In genomic region chr1:38029725-38030511, GRCh38 we compare ENCODE assay signal across 8 cellular contexts.
DNase-seq lines count a peak whose midpoint lies in the region; ATAC-seq and TF ChIP-seq lines count a peak whose summit lies in the region.

No MANE protein-coding gene starts in this region.

- TF ChIP-seq POLR2A in GM15510 (IDR thresholded peaks at IDR 0.05; ENCODE audit: borderline replicate concordance, extremely low read depth, insufficient read length) = peak; percentile 29

- H3K9me3 Mint-ChIP-seq in activated naive CD8-positive, alpha-beta T cell treated with anti-CD3 and anti-CD28 coated beads, Interleukin-2, amount 50 U/mL, for 24 hours = no peaks in the 10 kb centered on the region

- H3K4me3 Mint-ChIP-seq in activated naive CD8-positive, alpha-beta T cell treated with anti-CD3 and anti-CD28 coated beads, Interleukin-2, amount 50 U/mL, for 24 hours = peak overlapping the region; percentile 49

- H3K27ac Mint-ChIP-seq in activated naive CD8-positive, alpha-beta T cell treated with anti-CD3 and anti-CD28 coated beads, Interleukin-2, amount 50 U/mL, for 24 hours = peak overlapping the region; percentile 88

- DNase-seq in RPMI8226 (peak; percentile 86), left kidney (ENCODE audit: low read depth, low spot score) (peak; percentile 83), SIG-M5 treated with dmso at 0.1 percent for 504 hours (lab: John Stamatoyannopoulos, UW; ENCODE audit: unreplicated experiment) (no peak), NCI-H748 (lab: John Stamatoyannopoulos, UW; ENCODE audit: unreplicated experiment) (no peak)
- DNase-seq in activated naive CD8-positive, alpha-beta T cell treated with anti-CD3 and anti-CD28 coated beads, Interleukin-2, amount 50 U/mL, for 24 hours = peak; percentile 81
- DNase-seq in stimulated activated CD8-positive, alpha-beta memory T cell treated with anti-CD3 and anti-CD28 coated beads, Interleukin-7, amount 100 ng/mL, for 24 hours (ENCODE audit: low read depth) = peak; percentile 57

- ATAC-seq in HG02678 (IDR thresholded peaks at IDR 0.05; ENCODE audit: unreplicated experiment) = peak; percentile 52
- ATAC-seq in activated naive CD8-positive, alpha-beta T cell treated with anti-CD3 and anti-CD28 coated beads, Interleukin-2, amount 50 U/mL, for 24 hours = peak; percentile 57

- H3K4me1 Mint-ChIP-seq in activated naive CD8-positive, alpha-beta T cell treated with anti-CD3 and anti-CD28 coated beads, Interleukin-2, amount 50 U/mL, for 24 hours = peaks cover 63% of the 10 kb centered on the region

- H3K27me3 Mint-ChIP-seq in activated naive CD8-positive, alpha-beta T cell treated with anti-CD3 and anti-CD28 coated beads, Interleukin-2, amount 50 U/mL, for 24 hours = peaks cover 1% of the 10 kb centered on the region

- H3K36me3 Mint-ChIP-seq in activated naive CD8-positive, alpha-beta T cell treated with anti-CD3 and anti-CD28 coated beads, Interleukin-2, amount 50 U/mL, for 24 hours (ENCODE audit: low read depth) = peaks cover 5% of the 10 kb centered on the region

Comparison
In these comparisons a context has a peak if more than half of its experiments do, and no peak if none do; other contexts are left out.
1. DNase-seq: peak in RPMI8226 (single experiment), activated naive CD8-positive, alpha-beta T cell treated with anti-CD3 and anti-CD28 coated beads, Interleukin-2, amount 50 U/mL, for 24 hours (single experiment), left kidney (single experiment) and stimulated activated CD8-positive, alpha-beta memory T cell treated with anti-CD3 and anti-CD28 coated beads, Interleukin-7, amount 100 ng/mL, for 24 hours (single experiment); none in SIG-M5 treated with dmso at 0.1 percent for 504 hours (single experiment) and NCI-H748 (single experiment).